In the genomic region with DNA sequence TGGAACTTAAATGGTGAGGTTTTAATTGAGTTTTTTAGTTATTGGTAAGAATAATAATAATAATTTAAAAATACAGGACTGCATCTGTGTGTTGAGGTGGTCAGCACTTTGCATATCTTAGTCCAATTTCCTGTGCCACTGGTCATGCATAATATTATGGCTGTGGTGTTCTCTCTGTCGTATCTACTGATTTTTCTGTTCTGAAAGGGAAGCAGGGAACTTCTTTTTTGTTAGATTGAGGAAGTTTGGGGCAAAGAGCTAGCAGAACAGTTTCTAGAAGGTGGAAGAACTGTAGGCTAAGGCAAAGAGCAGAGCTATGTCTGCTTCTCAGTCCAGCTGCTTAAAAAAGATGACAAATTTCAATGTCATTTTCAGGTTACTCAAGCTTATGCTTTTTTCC, we compare ENCODE assay signal across 14 cellular contexts.
DNase-seq lines count a peak whose midpoint lies in the region; ATAC-seq and TF ChIP-seq lines count a peak whose summit lies in the region.
"Had no signal": no experiment of that assay in that cellular context is flagged by ENCODE, and none has a peak within 500 bp of the region (broad histone marks: within the 10 kb centered on the region; RNA-seq: fewer than 3 reads in every experiment).

No MANE protein-coding gene starts in this region.

- H3K9me3 Mint-ChIP-seq in HFFc6, result no peaks in the 10 kb centered on the region
- H3K9me3 Mint-ChIP-seq in naive B cell, result no peaks in the 10 kb centered on the region
- H3K9me3 Mint-ChIP-seq in T-helper 2 cell treated with Interferon-gamma antibody and Interleukin-4, amounts not matched to agents 5 μg/mL and 100 μg/mL, for 36 hours, result no peaks in the 10 kb centered on the region

- H3K4me1 Mint-ChIP-seq in HFFc6 (ENCODE audit: low read depth), result peaks cover 69% of the 10 kb centered on the region
- H3K4me1 Mint-ChIP-seq in naive B cell, result peaks cover 63 to 80% (median 67%) of the 10 kb centered on the region in 3 donors
- peaks cover 45% of the 10 kb centered on the region for H3K4me1 Mint-ChIP-seq in T-helper 2 cell treated with Interferon-gamma antibody and Interleukin-4, amounts not matched to agents 5 μg/mL and 100 μg/mL, for 36 hours (ENCODE audit: low read depth)

- H3K4me3 ChIP-seq in GM12865 (ENCODE audit: low read depth, low read length) (no peak overlapping the region), SK-N-MC (no peak overlapping the region)
- H3K4me3 ChIP-seq: smooth muscle cell had no signal

- DNase-seq in GM12865 (ENCODE audit: low read depth) (peak; percentile 8), HFFc6 (no peak), SK-N-MC (ENCODE audit: low read depth, low spot score) (no peak), naive B cell (peak; percentile 26), GM10248 (ENCODE audit: extremely low spot score) (no peak), kidney tubule cell (ENCODE audit: low spot score) (no peak)
- DNase-seq in T-helper 2 cell treated with Interferon-gamma antibody and Interleukin-4, amounts not matched to agents 5 μg/mL and 100 μg/mL, for 36 hours (ENCODE audit: low spot score), result no peak
- no peak for DNase-seq in central memory CD4-positive, alpha-beta T cell
- DNase-seq: activated CD4-positive, alpha-beta T cell treated with anti-CD3 and anti-CD28 coated beads, Interleukin-2, amount 50 U/mL, for 48 hours; amniotic stem cell; DMS79; HCEC 1CT; NCI-H1694 treated with DMSO at 0.1 percent for 48 hours had no signal

- H3K4me3 Mint-ChIP-seq in HFFc6, result no peak overlapping the region
- peak overlapping the region; percentile 1 to 78 (median 59) for H3K4me3 Mint-ChIP-seq in naive B cell
- no peak overlapping the region for H3K4me3 Mint-ChIP-seq in T-helper 2 cell treated with Interferon-gamma antibody and Interleukin-4, amounts not matched to agents 5 μg/mL and 100 μg/mL, for 36 hours

- CTCF ChIA-PET in GM10248 (lab: Yijun Ruan, JAX), result interaction anchor here (1.2 to 2.4 kb wide), 5 partner anchors 11 to 483 kb away, joined by 3 to 10 read pairs (median 4); no protein-coding TSS in a partner anchor

- peak overlapping the region; percentile 17 for H3K27ac Mint-ChIP-seq in HFFc6
- peak overlapping the region; percentile 72 to 90 (median 82) for H3K27ac Mint-ChIP-seq in naive B cell
- no peak overlapping the region for H3K27ac Mint-ChIP-seq in T-helper 2 cell treated with Interferon-gamma antibody and Interleukin-4, amounts not matched to agents 5 μg/mL and 100 μg/mL, for 36 hours

- no peak overlapping the region for H3K9ac ChIP-seq in SK-N-MC (ENCODE audit: insufficient read length)

- peak overlapping the region; percentile 62; the same call in 1 of the 2 replicates for H3K27ac ChIP-seq in SK-N-MC

- POLR2A ChIA-PET in GM10248 (lab: Yijun Ruan, JAX), result no interaction called here

- peaks cover 57% of the 10 kb centered on the region for H3K36me3 Mint-ChIP-seq in HFFc6 (ENCODE audit: low read depth)
- peaks cover 19 to 33% of the 10 kb centered on the region in 2 donors for H3K36me3 Mint-ChIP-seq in naive B cell
- peaks cover 52% of the 10 kb centered on the region for H3K36me3 Mint-ChIP-seq in T-helper 2 cell treated with Interferon-gamma antibody and Interleukin-4, amounts not matched to agents 5 μg/mL and 100 μg/mL, for 36 hours (ENCODE audit: low read depth)

- ATAC-seq in naive B cell (ENCODE audit: low read depth in 2 of 2), result peak; percentile 84 to 87

- H3K36me3 ChIP-seq in SK-N-MC (ENCODE audit: insufficient read depth, low read length), result peaks cover 81% of the 10 kb centered on the region

- no peak for TF ChIP-seq CTCF in GM12865 (IDR thresholded peaks at IDR 0.05; ENCODE audit: insufficient read depth, low read depth, low read length, missing control alignments)
- no peak for TF ChIP-seq CTCF in HFFc6 (IDR thresholded peaks at IDR 0.05)
- no peak for TF ChIP-seq CTCF in GM10248 (IDR thresholded peaks at IDR 0.05; ENCODE audit: control extremely low read depth, extremely low read depth, low read depth, missing control alignments)

- no peaks in the 10 kb centered on the region for H3K9me3 ChIP-seq in SK-N-MC (ENCODE audit: low read depth, low read length)

- H3K27me3 Mint-ChIP-seq in HFFc6 (ENCODE audit: insufficient read depth) (no peaks in the 10 kb centered on the region), naive B cell (no peaks in the 10 kb centered on the region)
- H3K27me3 Mint-ChIP-seq in T-helper 2 cell treated with Interferon-gamma antibody and Interleukin-4, amounts not matched to agents 5 μg/mL and 100 μg/mL, for 36 hours (ENCODE audit: low read depth), result no peaks in the 10 kb centered on the region

Comparison
In these comparisons a context has a peak if more than half of its experiments do, and no peak if none do; other contexts are left out.
1. DNase-seq: peak in GM12865 (single experiment) and naive B cell (single experiment); none in HFFc6 (single experiment), SK-N-MC (single experiment), GM10248 (single experiment), T-helper 2 cell treated with Interferon-gamma antibody and Interleukin-4, amounts not matched to agents 5 μg/mL and 100 μg/mL, for 36 hours (single experiment), kidney tubule cell (single experiment) and central memory CD4-positive, alpha-beta T cell (single experiment).
2. H3K4me3 Mint-ChIP-seq: peak in naive B cell (8 of 8); none in HFFc6 (single experiment) and T-helper 2 cell treated with Interferon-gamma antibody and Interleukin-4, amounts not matched to agents 5 μg/mL and 100 μg/mL, for 36 hours (single experiment).